Comparison of ENCODE assay signal across 14 cellular contexts in genomic region chr1:17527036-17527914, GRCh38. TPM values are rescaled to one million over a fixed set of nuclear protein-coding genes. Genes with fewer than 3 reads are reported as not detected.
DNase-seq lines count a peak whose midpoint lies in the region; ATAC-seq and TF ChIP-seq lines count a peak whose summit lies in the region.
"Had no signal": no experiment of that assay in that cellular context is flagged by ENCODE, and none has a peak within 500 bp of the region (broad histone marks: within the 10 kb centered on the region; RNA-seq: fewer than 3 reads in every experiment).

No MANE protein-coding gene starts in this region.

- in situ Hi-C loops in mammary epithelial cell (cut with MboI; ENCODE audit: low sequenced_read_pairs in 2 of 2), result no loop called here

- CTCF ChIA-PET in mammary epithelial cell (lab: Charles Lee; ENCODE audit: low non-redundant PET), result no interaction called here

- no TSS peak for BruUV-seq in mammary epithelial cell (replicated peaks; lab: Mats Ljungman, UMichigan)

- dilution Hi-C loops in mammary epithelial cell (cut with HindIII; ENCODE audit: low sequenced_read_pairs), result no loop called here

- ATAC-seq in aorta (ENCODE audit: low FRiP score), result peak; percentile 27
- ATAC-seq: activated naive CD4-positive, alpha-beta T cell treated with anti-CD3 and anti-CD28 coated beads, Interleukin-2, amount 50 U/mL, for 72 hours; left ventricle myocardium superior had no signal

- H3K4me2 ChIP-seq in mammary epithelial cell (ENCODE audit: insufficient read depth, low read depth, low read length) (no peak overlapping the region), osteoblast (ENCODE audit: insufficient read depth, low read length) (peak overlapping the region; percentile 50)

- H3K36me3 ChIP-seq in breast epithelium, result no peaks in the 10 kb centered on the region
- H3K36me3 ChIP-seq in mammary epithelial cell (ENCODE audit: insufficient read depth, low read length), result no peaks in the 10 kb centered on the region
- no peaks in the 10 kb centered on the region for H3K36me3 ChIP-seq in osteoblast (ENCODE audit: insufficient read depth, low read length)
- no peaks in the 10 kb centered on the region for H3K36me3 ChIP-seq in aorta (ENCODE audit: control insufficient read depth in 1 of 2, insufficient read depth in 2 of 2, low read length in 1 of 2)
- H3K36me3 ChIP-seq: SJSA1 had no signal

- H3K4me3 ChIP-seq in breast epithelium (no peak overlapping the region), mammary epithelial cell (replicated peaks in 1 of 3; ENCODE audit: insufficient read depth in 1 of 3, low read depth in 2 of 3, low read length in 3 of 3) (no peak overlapping the region), osteoblast (ENCODE audit: insufficient read depth, low read length) (no peak overlapping the region), aorta (ENCODE audit: low read length in 2 of 2) (no peak overlapping the region)
- H3K4me3 ChIP-seq: SJSA1 had no signal

- intact Hi-C loops in breast epithelium (cut with DNase I; ENCODE audit: low total_unique reads), result loop anchor here (5.0 kb wide), 1 partner anchor 1950 kb away; no protein-coding TSS in a partner anchor
- intact Hi-C loops in mammary epithelial cell (cut with micrococcal nuclease), result no loop called here
- intact Hi-C loops in aorta (cut with DNase I), result loop anchor here (1.0 to 2.0 kb wide), 2 partner anchors 24 to 25 kb away; no protein-coding TSS in a partner anchor

- TF ChIP-seq POLR2A in breast epithelium (IDR thresholded peaks at IDR 0.05) (no peak), erythroblast (IDR thresholded peaks at IDR 0.05; ENCODE audit: low read length) (no peak)

- H3K27me3 ChIP-seq in breast epithelium (no peaks in the 10 kb centered on the region), mammary epithelial cell (ENCODE audit: insufficient read depth, low read length) (peaks cover 2% of the 10 kb centered on the region), osteoblast (ENCODE audit: insufficient read depth, low read length) (no peaks in the 10 kb centered on the region), aorta (ENCODE audit: control insufficient read depth in 1 of 2, insufficient read depth in 2 of 2, low read length in 1 of 2) (no peaks in the 10 kb centered on the region)
- H3K27me3 ChIP-seq: SJSA1 had no signal

- TF ChIP-seq CTCF in breast epithelium (IDR thresholded peaks at IDR 0.05) (no peak), mammary epithelial cell (conservative IDR thresholded peaks at IDR 0.05 in 1 of 2, IDR thresholded peaks at IDR 0.05 in 1 of 2; ENCODE audit: extremely low read depth in 1 of 2, insufficient read depth in 1 of 2, low read depth in 1 of 2, low read length in 2 of 2) (no peak), osteoblast (IDR thresholded peaks at IDR 0.05; ENCODE audit: extremely low read depth, low read depth, low read length) (no peak)

- H3K4me1 ChIP-seq in breast epithelium (peaks cover 0 to 33% of the 10 kb centered on the region in 2 donors), mammary epithelial cell (ENCODE audit: insufficient read depth, low read length) (no peaks in the 10 kb centered on the region), osteoblast (ENCODE audit: insufficient read depth, low read length) (peaks cover 16% of the 10 kb centered on the region), aorta (ENCODE audit: control insufficient read depth in 1 of 2, insufficient read depth in 2 of 2, low read length in 2 of 2) (no peaks in the 10 kb centered on the region)
- H3K4me1 ChIP-seq: SJSA1 had no signal

- H2AFZ ChIP-seq in mammary epithelial cell (ENCODE audit: low read depth, low read length) (no peak overlapping the region), osteoblast (ENCODE audit: low read length) (peak overlapping the region; percentile 67)

- DNase-seq in breast epithelium (ENCODE audit: low spot score in 2 of 2), result no peak
- no peak for DNase-seq in mammary epithelial cell
- peak; percentile 43 for DNase-seq in fibroblast of the conjunctiva (ENCODE audit: low read depth)
- DNase-seq in osteoblast (ENCODE audit: insufficient read length, low spot score, missing footprints), result peak; percentile 91
- DNase-seq in aorta, result no peak
- DNase-seq in activated CD4-positive, alpha-beta T cell treated with anti-CD3 and anti-CD28 coated beads, Interleukin-2, amount 50 U/mL, for 48 hours, result no peak
- DNase-seq in AG08396 (ENCODE audit: low spot score), result no peak
- no peak for DNase-seq in erythroblast (lab: John Stamatoyannopoulos, UW)
- DNase-seq: Kasumi-1, left ventricle myocardium superior, NCI-H446 treated with DMSO at 0.1 percent for 48 hours had no signal

- H3K9me3 ChIP-seq in breast epithelium (no peaks in the 10 kb centered on the region), mammary epithelial cell (replicated peaks; ENCODE audit: insufficient read depth, low read length) (no peaks in the 10 kb centered on the region), osteoblast (ENCODE audit: low read depth, low read length) (no peaks in the 10 kb centered on the region), aorta (ENCODE audit: control insufficient read depth, low read length) (no peaks in the 10 kb centered on the region)
- H3K9me3 ChIP-seq: SJSA1 had no signal

- H4K20me1 ChIP-seq in mammary epithelial cell (ENCODE audit: insufficient read depth, low read length), result no peaks in the 10 kb centered on the region
- H4K20me1 ChIP-seq in osteoblast (ENCODE audit: insufficient read depth, low read length), result no peaks in the 10 kb centered on the region

- WGBS in mammary epithelial cell (ENCODE audit: low coverage, missing lambda C conversion rate), result 63% methylated on average over 9 of the region's 14 CpGs
- WGBS in aorta, 2 donors, result 15 to 19% methylated on average over 14 of the region's 14 CpGs

- no peak overlapping the region for H3K9ac ChIP-seq in mammary epithelial cell (ENCODE audit: insufficient read depth, low read length)

- no peaks in the 10 kb centered on the region for H3K79me2 ChIP-seq in mammary epithelial cell (ENCODE audit: insufficient read depth, low read length)
- no peaks in the 10 kb centered on the region for H3K79me2 ChIP-seq in osteoblast (ENCODE audit: insufficient read depth, low read length)

- peak overlapping the region; percentile 73 to 89 for H3K27ac ChIP-seq in breast epithelium
- H3K27ac ChIP-seq in mammary epithelial cell (ENCODE audit: insufficient read depth, low read depth, low read length), result no peak overlapping the region
- H3K27ac ChIP-seq in osteoblast (ENCODE audit: low read depth, low read length), result no peak overlapping the region
- peak overlapping the region in 1 of 2 donors; percentile 73 for H3K27ac ChIP-seq in aorta (ENCODE audit: low read depth in 1 of 2, low read length in 2 of 2)
- H3K27ac ChIP-seq: 22Rv1, SJSA1 had no signal

RNA-seq across cellular contexts. Expression of gene ARHGEF10L, which starts 12.2 kb away (rescaled TPM):
- total RNA-seq in breast epithelium (10 to 100 TPM; 36.7 to 51.4 (median 49.8) TPM), mammary epithelial cell (1 to 10 TPM; 3.4 to 5.3 TPM), osteoblast (33.3 and 39.1 TPM in 2 replicates), aorta (100 to 1,000 TPM; 143 to 190 TPM)
- polyA plus RNA-seq in mammary epithelial cell (1.0 TPM), aorta (100 to 1,000 TPM in 1 of 2 donors, 10 to 100 TPM in 1; 24.0 to 122 TPM)
- polyA minus RNA-seq in mammary epithelial cell, result 0.41 TPM
- total RNA-seq: activated naive CD4-positive, alpha-beta T cell treated with anti-CD3 and anti-CD28 coated beads, Interleukin-2, amount 50 U/mL, for 72 hours had no signal

Comparison
In these comparisons a context has a peak if more than half of its experiments do, and no peak if none do; other contexts are left out.
1. H3K27ac ChIP-seq: peak in breast epithelium (2 of 2); none in mammary epithelial cell (single experiment) and osteoblast (single experiment).
2. DNase-seq: peak in fibroblast of the conjunctiva (single experiment) and osteoblast (single experiment); none in breast epithelium (0 of 2), mammary epithelial cell (single experiment), aorta (0 of 2), activated CD4-positive, alpha-beta T cell treated with anti-CD3 and anti-CD28 coated beads, Interleukin-2, amount 50 U/mL, for 48 hours (0 of 2), AG08396 (single experiment) and erythroblast (0 of 2).